Comparison of ENCODE assay signal across 1 cellular context in the genomic region with DNA sequence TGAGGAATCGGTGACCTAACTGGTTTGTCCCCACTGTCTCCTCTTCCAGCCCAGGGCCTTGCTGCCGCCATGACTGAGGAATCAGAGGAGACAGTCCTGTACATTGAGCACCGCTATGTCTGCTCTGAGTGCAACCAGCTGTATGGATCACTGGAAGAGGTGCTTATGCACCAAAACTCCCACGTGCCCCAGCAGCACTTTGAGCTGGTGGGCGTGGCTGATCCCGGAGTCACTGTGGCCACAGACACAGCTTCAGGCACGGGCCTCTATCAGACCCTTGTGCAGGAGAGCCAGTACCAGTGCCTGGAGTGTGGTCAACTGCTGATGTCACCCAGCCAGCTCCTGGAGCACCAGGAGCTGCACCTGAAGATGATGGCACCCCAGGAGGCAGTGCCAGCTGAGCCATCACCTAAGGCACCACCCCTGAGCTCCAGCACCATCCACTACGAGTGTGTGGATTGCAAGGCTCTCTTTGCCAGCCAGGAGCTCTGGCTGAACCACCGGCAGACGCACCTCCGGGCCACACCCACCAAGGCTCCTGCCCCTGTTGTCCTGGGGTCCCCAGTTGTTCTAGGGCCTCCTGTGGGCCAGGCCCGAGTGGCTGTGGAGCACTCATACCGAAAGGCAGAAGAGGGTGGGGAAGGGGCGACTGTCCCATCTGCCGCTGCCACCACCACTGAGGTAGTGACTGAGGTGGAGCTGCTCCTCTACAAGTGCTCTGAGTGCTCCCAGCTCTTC.
TF ChIP-seq lines count a peak whose summit lies in the region.

No MANE protein-coding gene starts in this region.

TF ChIP-seq in A549, 52 proteins besides CTCF, POLR2A, EP300 and RAD21:
- no peak for TF ChIP-seq HOXB13 (CRISPR knock-in tag; IDR thresholded peaks at IDR 0.05; ENCODE audit: low read depth)
- TF ChIP-seq, protein P1, sequence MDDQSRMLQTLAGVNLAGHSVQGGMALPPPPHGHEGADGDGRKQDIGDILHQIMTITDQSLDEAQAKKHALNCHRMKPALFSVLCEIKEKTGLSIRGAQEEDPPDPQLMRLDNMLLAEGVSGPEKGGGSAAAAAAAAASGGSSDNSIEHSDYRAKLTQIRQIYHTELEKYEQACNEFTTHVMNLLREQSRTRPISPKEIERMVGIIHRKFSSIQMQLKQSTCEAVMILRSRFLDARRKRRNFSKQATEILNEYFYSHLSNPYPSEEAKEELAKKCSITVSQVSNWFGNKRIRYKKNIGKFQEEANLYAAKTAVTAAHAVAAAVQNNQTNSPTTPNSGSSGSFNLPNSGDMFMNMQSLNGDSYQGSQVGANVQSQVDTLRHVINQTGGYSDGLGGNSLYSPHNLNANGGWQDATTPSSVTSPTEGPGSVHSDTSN (IDR thresholded peaks at IDR 0.05): no peak
- TF ChIP-seq CBX2 (IDR thresholded peaks at IDR 0.05; ENCODE audit: borderline replicate concordance, low read depth): no peak
- no peak for TF ChIP-seq RCOR1 (IDR thresholded peaks at IDR 0.05; ENCODE audit: low read depth, low read length)
- no peak for TF ChIP-seq HOXA7 (CRISPR knock-in tag; IDR thresholded peaks at IDR 0.05)
- no peak for TF ChIP-seq SREBF2 (IDR thresholded peaks at IDR 0.05)
